8 cellular contexts compared by ENCODE assay signal in genomic region chr14:74126315-74126714, GRCh38.
"Had no signal": no experiment of that assay in that cellular context is flagged by ENCODE, and none has a peak within 500 bp of the region (broad histone marks: within the 10 kb centered on the region; RNA-seq: fewer than 3 reads in every experiment).

No MANE protein-coding gene starts in this region.

- H2AFZ ChIP-seq: GM23338 had no signal

- H3K9me3 ChIP-seq: HAP-1 had no signal

- FAIRE-seq: H1, K562 had no signal

- H3K4me1 ChIP-seq: HAP-1 had no signal

- H3K4me3 ChIP-seq: GM23338, HAP-1, K562 had no signal

- H3K4me2 ChIP-seq: GM23338 had no signal

- DNase-seq: H7, IMR-90, KG1 had no signal

- H3K36me3 ChIP-seq: HAP-1 had no signal

- ATAC-seq: GM23338, HCT116, K562 had no signal
